Comparison of ENCODE assay signal across 8 cellular contexts in the genomic region with DNA sequence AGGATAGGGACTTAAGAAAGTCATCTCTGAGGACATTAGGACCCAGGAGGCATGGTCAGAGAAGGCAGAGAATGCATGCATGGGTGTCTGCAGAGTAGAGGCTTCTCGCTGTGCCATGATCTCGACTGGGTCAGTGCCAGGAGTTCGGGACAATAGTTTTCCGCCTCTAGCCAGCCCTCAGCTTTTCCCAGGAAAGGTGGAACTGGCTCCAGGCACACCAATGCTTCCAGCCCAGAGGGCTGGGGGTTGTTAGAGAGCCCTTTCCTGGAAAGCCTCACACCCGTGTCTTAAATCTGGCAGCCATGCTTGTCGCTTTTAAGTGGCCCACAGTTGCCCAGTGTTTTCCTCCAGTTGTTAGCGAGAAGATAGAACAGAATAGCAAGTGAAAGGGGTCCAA.
DNase-seq lines count a peak whose midpoint lies in the region; ATAC-seq and TF ChIP-seq lines count a peak whose summit lies in the region.

No MANE protein-coding gene starts in this region.

- H3K36me3 Mint-ChIP-seq in activated CD4-positive, alpha-beta T cell treated with anti-CD3 and anti-CD28 coated beads, Interleukin-2, amount 10 ng/mL, durations not matched to agents 24 days and 14 days (ENCODE audit: low read depth), result peaks cover 20% of the 10 kb centered on the region

- peaks cover 7% of the 10 kb centered on the region for H3K9me3 Mint-ChIP-seq in activated CD4-positive, alpha-beta T cell treated with anti-CD3 and anti-CD28 coated beads, Interleukin-2, amount 10 ng/mL, durations not matched to agents 24 days and 14 days

- H3K36me3 ChIP-seq in mucosa of stomach (ENCODE audit: control insufficient read depth, insufficient read depth, low read length), result no peaks in the 10 kb centered on the region
- no peaks in the 10 kb centered on the region for H3K36me3 ChIP-seq in A673 (ENCODE audit: insufficient read depth, low read length, poor library complexity, severe bottlenecking)

- no peak overlapping the region for H3K27ac ChIP-seq in A673 (ENCODE audit: low read depth, low read length, poor library complexity, severe bottlenecking)

- CTCF ChIA-PET in A673 (lab: Charles Lee), result no interaction called here

- no peaks in the 10 kb centered on the region for H3K27me3 ChIP-seq in mucosa of stomach (ENCODE audit: control insufficient read depth, insufficient read depth, low read length)
- no peaks in the 10 kb centered on the region for H3K27me3 ChIP-seq in A673 (replicated peaks; ENCODE audit: insufficient read depth, low read depth, low read length, poor library complexity)

- no TSS peak for BruUV-seq in A673 (replicated peaks; lab: Mats Ljungman, UMichigan)

- peaks cover 56% of the 10 kb centered on the region for H3K4me1 Mint-ChIP-seq in activated CD4-positive, alpha-beta T cell treated with anti-CD3 and anti-CD28 coated beads, Interleukin-2, amount 10 ng/mL, durations not matched to agents 24 days and 14 days

- H3K4me1 ChIP-seq in mucosa of stomach (ENCODE audit: control insufficient read depth, insufficient read depth, low read length) (no peaks in the 10 kb centered on the region), A673 (ENCODE audit: insufficient read depth, low read length, poor library complexity, severe bottlenecking) (no peaks in the 10 kb centered on the region)

- no peak for TF ChIP-seq CTCF in NB4 (IDR thresholded peaks at IDR 0.05; ENCODE audit: low read depth, low read length)
- TF ChIP-seq CTCF in A673 (conservative IDR thresholded peaks at IDR 0.05; ENCODE audit: low read depth, low read length), result no peak

- peak overlapping the region; percentile 97 for H3K4me3 ChIP-seq in NB4 (ENCODE audit: low read depth, low read length)
- peak overlapping the region; percentile 3 for H3K4me3 ChIP-seq in mucosa of stomach (ENCODE audit: low read length)
- H3K4me3 ChIP-seq in A673 (ENCODE audit: low read depth, low read length, poor library complexity, severe bottlenecking), result no peak overlapping the region

- ATAC-seq in HG02571 (IDR thresholded peaks at IDR 0.05; ENCODE audit: unreplicated experiment), result peak; percentile 26

- no peaks in the 10 kb centered on the region for H3K9me3 ChIP-seq in mucosa of stomach (ENCODE audit: control insufficient read depth, low read length)
- peaks cover 5% of the 10 kb centered on the region for H3K9me3 ChIP-seq in A673 (ENCODE audit: low read depth, low read length, poor library complexity, severe bottlenecking)

- peak overlapping the region; percentile 87 for H3K4me3 Mint-ChIP-seq in activated CD4-positive, alpha-beta T cell treated with anti-CD3 and anti-CD28 coated beads, Interleukin-2, amount 10 ng/mL, durations not matched to agents 24 days and 14 days

- H3K27ac Mint-ChIP-seq in activated CD4-positive, alpha-beta T cell treated with anti-CD3 and anti-CD28 coated beads, Interleukin-2, amount 10 ng/mL, durations not matched to agents 24 days and 14 days, result peak overlapping the region; percentile 87

- H3K9ac ChIP-seq in mucosa of stomach (ENCODE audit: low read length), result peak overlapping the region; percentile 38

- no peak for DNase-seq in activated CD4-positive, alpha-beta T cell treated with anti-CD3 and anti-CD28 coated beads, Interleukin-2, amount 10 ng/mL, durations not matched to agents 24 days and 14 days
- no peak for DNase-seq in activated CD4-positive, alpha-beta T cell treated with anti-CD3 and anti-CD28 coated beads for 48 hours
- peak; percentile 59 for DNase-seq in NB4 (ENCODE audit: low read depth)
- DNase-seq in activated effector memory CD4-positive, alpha-beta T cell treated with Interleukin-2 at 50 U/mL for 16 hours, result peak; percentile 11
- DNase-seq in A673 (ENCODE audit: low spot score), result no peak
- no peak for DNase-seq in D341Med (ENCODE audit: low spot score)

- POLR2A ChIA-PET in A673 (lab: Charles Lee; ENCODE audit: low non-redundant PET), result no interaction called here

- H3K27me3 Mint-ChIP-seq in activated CD4-positive, alpha-beta T cell treated with anti-CD3 and anti-CD28 coated beads, Interleukin-2, amount 10 ng/mL, durations not matched to agents 24 days and 14 days, result no peaks in the 10 kb centered on the region

- TF ChIP-seq POLR2A in NB4 (IDR thresholded peaks at IDR 0.05; ENCODE audit: extremely low read depth, insufficient read length), result no peak

- intact Hi-C loops in activated CD4-positive, alpha-beta T cell treated with anti-CD3 and anti-CD28 coated beads, Interleukin-2, amount 10 ng/mL, durations not matched to agents 24 days and 14 days (cut with micrococcal nuclease), result no loop called here
- intact Hi-C loops in A673 (cut with micrococcal nuclease; ENCODE audit: unreplicated experiment), result no loop called here

Comparison
In these comparisons a context has a peak if more than half of its experiments do, and no peak if none do; other contexts are left out.
1. DNase-seq: peak in NB4 (single experiment) and activated effector memory CD4-positive, alpha-beta T cell treated with Interleukin-2 at 50 U/mL for 16 hours (single experiment); none in activated CD4-positive, alpha-beta T cell treated with anti-CD3 and anti-CD28 coated beads, Interleukin-2, amount 10 ng/mL, durations not matched to agents 24 days and 14 days (single experiment), activated CD4-positive, alpha-beta T cell treated with anti-CD3 and anti-CD28 coated beads for 48 hours (single experiment), A673 (single experiment) and D341Med (single experiment).